In the genomic region with DNA sequence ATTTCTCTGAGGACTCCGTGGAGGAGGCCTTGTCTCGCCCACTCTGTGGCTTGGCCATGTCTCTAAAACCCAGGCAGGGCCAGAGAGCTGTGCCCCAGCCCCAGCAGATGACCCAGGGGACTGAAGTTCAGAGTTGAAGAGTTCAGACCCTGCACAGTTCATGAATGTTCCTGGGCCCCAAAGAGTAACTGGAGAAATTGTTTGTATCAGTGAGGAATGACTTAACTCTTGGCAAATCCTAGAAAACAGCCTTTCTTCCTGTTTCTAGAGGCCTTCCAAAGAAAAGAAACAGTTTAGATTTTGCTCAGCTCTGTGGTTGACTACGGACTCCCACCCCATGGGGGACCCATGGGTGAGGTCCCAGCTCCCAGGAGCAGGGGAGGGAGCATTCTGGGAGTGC, we compare ENCODE assay signal across 32 cellular contexts.
"Had no signal": no experiment of that assay in that cellular context is flagged by ENCODE, and none has a peak within 500 bp of the region (broad histone marks: within the 10 kb centered on the region; RNA-seq: fewer than 3 reads in every experiment).

No MANE protein-coding gene starts in this region.

- H3K36me3 Mint-ChIP-seq: activated naive CD8-positive, alpha-beta T cell treated with anti-CD3 and anti-CD28 coated beads for 36 hours had no signal

- H3K27ac ChIP-seq: brain microvascular endothelial cell, PC-9, RWPE1, WERI-Rb-1 had no signal

- H3K4me3 Mint-ChIP-seq: activated CD8-positive, alpha-beta T cell treated with anti-CD3 and anti-CD28 coated beads for 36 hours; activated naive CD8-positive, alpha-beta T cell treated with anti-CD3 and anti-CD28 coated beads for 36 hours; activated T-helper 17 cell treated with anti-CD3 and anti-CD28 coated beads, Interleukin-2, amount 50 U/mL, for 72 hours had no signal

- H2AFZ ChIP-seq: PC-9 had no signal

- ATAC-seq: activated CD8-positive, alpha-beta T cell treated with anti-CD3 and anti-CD28 coated beads for 36 hours; Right ventricle myocardium inferior had no signal

- H3K27ac Mint-ChIP-seq: activated CD8-positive, alpha-beta T cell treated with anti-CD3 and anti-CD28 coated beads for 36 hours; activated naive CD8-positive, alpha-beta T cell treated with anti-CD3 and anti-CD28 coated beads for 36 hours; activated T-helper 17 cell treated with anti-CD3 and anti-CD28 coated beads, Interleukin-2, amount 50 U/mL, for 72 hours had no signal

- H3K4me2 ChIP-seq: PC-9 had no signal

- H3K36me3 ChIP-seq: brain microvascular endothelial cell, WERI-Rb-1 had no signal

- H3K4me3 ChIP-seq: PC-9 had no signal

- H3K4me1 Mint-ChIP-seq: activated naive CD8-positive, alpha-beta T cell treated with anti-CD3 and anti-CD28 coated beads for 36 hours; activated T-helper 17 cell treated with anti-CD3 and anti-CD28 coated beads, Interleukin-2, amount 50 U/mL, for 72 hours had no signal

- H3K9me3 Mint-ChIP-seq: activated CD8-positive, alpha-beta T cell treated with anti-CD3 and anti-CD28 coated beads for 36 hours; activated naive CD8-positive, alpha-beta T cell treated with anti-CD3 and anti-CD28 coated beads for 36 hours had no signal

- H3K27me3 ChIP-seq: brain microvascular endothelial cell had no signal

- FAIRE-seq: RCC 7860 had no signal

- DNase-seq: activated CD4-positive, alpha-beta T cell treated with anti-CD3 and anti-CD28 coated beads for 1 hour; activated CD4-positive, alpha-beta T cell treated with anti-CD3 and anti-CD28 coated beads for 48 hours; activated CD4-positive, CD25-positive, alpha-beta regulatory T cell; activated CD8-positive, alpha-beta T cell treated with anti-CD3 and anti-CD28 coated beads for 36 hours; activated effector memory CD4-positive, alpha-beta T cell treated with anti-CD3 and anti-CD28 coated beads, Interleukin-2, amount 50 U/mL, for 16 hours; activated naive CD4-positive, alpha-beta T cell; activated naive CD4-positive, alpha-beta T cell treated with anti-CD3 and anti-CD28 coated beads, Interleukin-2, amount 50 U/mL, for 16 hours; activated naive CD8-positive, alpha-beta T cell treated with anti-CD3 and anti-CD28 coated beads for 36 hours; activated T-cell treated with anti-CD3 and anti-CD28 coated beads, Interleukin-2, amount 50 U/mL, for 1 hour; activated T-cell treated with anti-CD3 and anti-CD28 coated beads, Interleukin-2, amount 50 U/mL, for 72 hours; amniotic stem cell; aorta; brain microvascular endothelial cell; central memory CD4-positive, alpha-beta T cell; Karpas-422; NCI-H1048; NCI-H1105 treated with DMSO at 0.1 percent for 48 hours; NCI-H1436; NCI-H1694; NCI-H1930; NCI-H510A; NCI-H526; NCI-H748 treated with DMSO at 0.1 percent for 48 hours; NK-92 treated with Interleukin-12 subunit alpha and Interleukin-12 subunit beta, amount 100 ng/mL, for 24 hours; PC-9; SIG-M5; T1000; WERI-Rb-1 had no signal
